9 cellular contexts compared by ENCODE assay signal in the genomic region with DNA sequence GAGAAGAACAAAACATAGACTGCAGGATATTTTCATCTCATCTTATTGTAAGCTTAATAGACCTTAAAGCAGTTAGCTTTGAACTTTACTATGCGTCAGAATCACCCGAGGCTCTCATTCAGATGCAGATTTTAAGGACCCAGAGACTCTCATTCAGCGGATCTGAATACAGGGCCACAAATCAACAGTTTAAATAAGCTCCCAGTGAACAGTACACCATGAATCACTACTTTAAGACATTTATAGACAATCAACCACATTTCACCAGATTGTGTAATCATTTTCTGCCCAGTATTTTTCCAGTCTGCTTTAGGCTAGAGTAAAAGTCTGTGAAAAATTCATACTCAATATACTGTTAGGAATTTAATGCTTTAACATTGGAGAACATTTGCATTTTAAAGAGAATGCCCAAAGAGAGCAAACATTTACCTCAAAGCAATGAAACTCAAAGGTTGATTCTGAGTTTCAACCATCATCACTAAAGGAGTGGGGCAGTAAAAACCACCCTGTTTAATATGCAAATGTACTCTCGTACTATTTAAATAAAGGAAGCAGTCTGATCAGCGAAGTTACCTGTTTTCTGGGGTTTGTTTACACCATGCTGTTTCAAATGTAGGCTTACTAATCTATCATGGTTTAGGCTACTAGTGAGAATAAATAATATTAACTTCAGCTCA. TPM values are rescaled to one million over a fixed set of nuclear protein-coding genes. Genes with fewer than 3 reads are reported as not detected.
DNase-seq lines count a peak whose midpoint lies in the region; ATAC-seq, FAIRE-seq and TF ChIP-seq lines count a peak whose summit lies in the region.
"Had no signal": no experiment of that assay in that cellular context is flagged by ENCODE, and none has a peak within 500 bp of the region (broad histone marks: within the 10 kb centered on the region; RNA-seq: fewer than 3 reads in every experiment).

No MANE protein-coding gene starts in this region.

- peak overlapping the region; percentile 55 for H3K9ac ChIP-seq in keratinocyte (ENCODE audit: control insufficient read depth, extremely low read depth, insufficient read depth, low read length)

- H3K79me2 ChIP-seq in keratinocyte (ENCODE audit: control insufficient read depth, insufficient read depth, low read length): no peaks in the 10 kb centered on the region

- H3K9me3 ChIP-seq in keratinocyte (ENCODE audit: control insufficient read depth, low read depth, low read length) (no peaks in the 10 kb centered on the region), body of pancreas (no peaks in the 10 kb centered on the region)

- WGBS in body of pancreas, 2 donors: 57 to 58% methylated on average over 5 of the region's 5 CpGs

- POLR2A ChIA-PET in naive thymus-derived CD8-positive, alpha-beta T cell (lab: Charles Lee): interaction anchor here (0.6 kb wide), 1 partner anchor 62 kb away, joined by 4 read pairs; no protein-coding TSS in a partner anchor

- intact Hi-C loops in body of pancreas (cut with DNase I): no loop called here

- H3K27me3 ChIP-seq in keratinocyte (ENCODE audit: control insufficient read depth, extremely low read depth, insufficient read depth, low read length): no peaks in the 10 kb centered on the region
- no peaks in the 10 kb centered on the region for H3K27me3 ChIP-seq in body of pancreas

- peak; percentile 42 for ATAC-seq in HG02588 (IDR thresholded peaks at IDR 0.05; ENCODE audit: unreplicated experiment)
- ATAC-seq in naive thymus-derived CD8-positive, alpha-beta T cell: no peak
- ATAC-seq in body of pancreas: no peak

- H3K9me1 ChIP-seq in keratinocyte (ENCODE audit: control insufficient read depth, extremely low read depth, insufficient read depth, low read length): no peaks in the 10 kb centered on the region

- H3K27me3 Mint-ChIP-seq in naive thymus-derived CD8-positive, alpha-beta T cell: no peaks in the 10 kb centered on the region

- TF ChIP-seq POLR2A in body of pancreas (IDR thresholded peaks at IDR 0.05): no peak

- no peak for TF ChIP-seq CTCF in keratinocyte (optimal IDR thresholded peaks at IDR 0.05 in 1 of 3, IDR thresholded peaks at IDR 0.05 in 1 of 3, conservative IDR thresholded peaks at IDR 0.05 in 1 of 3; ENCODE audit: extremely low read depth in 1 of 3, insufficient read depth in 2 of 3, low read length in 3 of 3)
- no peak for TF ChIP-seq CTCF in body of pancreas (IDR thresholded peaks at IDR 0.05)

- no peaks in the 10 kb centered on the region for H3K36me3 Mint-ChIP-seq in naive thymus-derived CD8-positive, alpha-beta T cell

- no peak overlapping the region for H3K4me3 Mint-ChIP-seq in naive thymus-derived CD8-positive, alpha-beta T cell

- FAIRE-seq in keratinocyte (lab: Jason Lieb, UNC): peak; percentile 89

- H3K9me3 Mint-ChIP-seq in naive thymus-derived CD8-positive, alpha-beta T cell: no peaks in the 10 kb centered on the region

- H3K4me2 ChIP-seq in keratinocyte (ENCODE audit: control insufficient read depth, extremely low read depth, insufficient read depth, low read depth, low read length): peak overlapping the region; percentile 69

- dilution Hi-C loops in keratinocyte (cut with MboI; ENCODE audit: extremely low pct_ligation_motif_present, low sequenced_read_pairs): no loop called here

- H3K4me3 ChIP-seq in keratinocyte (ENCODE audit: control insufficient read depth in 2 of 3, extremely low read depth in 1 of 3, insufficient read depth in 2 of 3, low read depth in 1 of 3, low read length in 3 of 3): peak overlapping the region in 2 of 3 experiments; percentile 9 to 24
- no peak overlapping the region for H3K4me3 ChIP-seq in body of pancreas

- peak overlapping the region; percentile 2 for H2AFZ ChIP-seq in keratinocyte (ENCODE audit: control insufficient read depth, low read length)

- H3K27ac ChIP-seq in keratinocyte (ENCODE audit: control insufficient read depth, insufficient read depth, low read length) (peak overlapping the region; percentile 74), body of pancreas (no peak overlapping the region)

- H3K4me1 ChIP-seq in keratinocyte (ENCODE audit: control insufficient read depth, extremely low read depth, insufficient read depth, low read length) (peaks cover 44% of the 10 kb centered on the region), body of pancreas (no peaks in the 10 kb centered on the region)

- no peak overlapping the region for H3K27ac Mint-ChIP-seq in naive thymus-derived CD8-positive, alpha-beta T cell

- H4K20me1 ChIP-seq in keratinocyte (ENCODE audit: control insufficient read depth, extremely low read depth, insufficient read depth, low read length): no peaks in the 10 kb centered on the region

- peak; percentile 14 for DNase-seq in Daoy (ENCODE audit: low read depth)
- DNase-seq in SIG-M5 (lab: John Stamatoyannopoulos, UW): peak; percentile 3
- peak; percentile 53 for DNase-seq in keratinocyte (ENCODE audit: low read depth, low spot score)
- DNase-seq in hippocampal formation (lab: John Stamatoyannopoulos, UW): no peak
- DNase-seq in NCI-H187 (lab: John Stamatoyannopoulos, UW): no peak
- DNase-seq in naive thymus-derived CD8-positive, alpha-beta T cell: no peak
- no peak for DNase-seq in body of pancreas
- DNase-seq: NCI-H1092 had no signal

- H3K4me1 Mint-ChIP-seq in naive thymus-derived CD8-positive, alpha-beta T cell: peaks cover 9 to 28% (median 22%) of the 10 kb centered on the region in 4 donors

- H3K36me3 ChIP-seq in keratinocyte (ENCODE audit: control insufficient read depth in 2 of 2, extremely low read depth in 1 of 2, insufficient read depth in 2 of 2, low read length in 2 of 2): no peaks in the 10 kb centered on the region
- H3K36me3 ChIP-seq in body of pancreas (replicated peaks in 1 of 2; ENCODE audit: insufficient read depth in 1 of 2, low read depth in 2 of 2): no peaks in the 10 kb centered on the region

RNA-seq across cellular contexts. Expression of gene ALPK2, which starts 11.0 kb away (rescaled TPM):
- 2.9 and 3.5 TPM in 2 replicates for total RNA-seq in Daoy (2014; rRNA removed; shearing (Covaris generic))
- 0.01 to 0.19 TPM (median 0.07 TPM) in 3 replicates for polyA plus RNA-seq in keratinocyte
- polyA plus RNA-seq in keratinocyte (2011; ENCODE audit: low read depth): not detected
- 0.07 TPM in 1 of 2 replicates, not detected in the other for polyA plus RNA-seq in keratinocyte (2011; cell fraction: cytosol; rRNA removed)
- 0.05 and 0.12 TPM in 2 replicates for polyA plus RNA-seq in keratinocyte (2011; cell fraction: nucleus; rRNA removed)
- 0.05 TPM in 1 of 2 replicates, not detected in the other for polyA plus RNA-seq in keratinocyte (2012; ENCODE audit: low replicate concordance)
- 0.64 TPM in 1 of 3 replicates, not detected in the others for polyA minus RNA-seq in keratinocyte
- not detected for polyA minus RNA-seq in keratinocyte (2011; cell fraction: cytosol; rRNA and poly(A)+ RNA removed)
- 0.23 TPM in 1 of 2 replicates, not detected in the other for polyA minus RNA-seq in keratinocyte (2011; cell fraction: nucleus; rRNA and poly(A)+ RNA removed)
- total RNA-seq in naive thymus-derived CD8-positive, alpha-beta T cell: under 1 TPM in 1 of 2 experiments, not detected in 1; 0.05 TPM
- polyA plus RNA-seq in naive thymus-derived CD8-positive, alpha-beta T cell: not detected
- total RNA-seq in body of pancreas: under 1 TPM in 1 of 2 donors, not detected in 1; 0.26 TPM

RNA-seq across cellular contexts. Expression of gene MALT1, which starts 31.4 kb away (rescaled TPM):
- 26.6 and 27.9 TPM in 2 replicates for total RNA-seq in Daoy (2014; rRNA removed; shearing (Covaris generic))
- 32.4 to 52.1 TPM (median 35.2 TPM) in 3 replicates for polyA plus RNA-seq in keratinocyte
- 168 TPM for polyA plus RNA-seq in keratinocyte (2011; ENCODE audit: low read depth)
- polyA plus RNA-seq in keratinocyte (2011; cell fraction: cytosol; rRNA removed): 23.2 and 57.4 TPM in 2 replicates
- polyA plus RNA-seq in keratinocyte (2011; cell fraction: nucleus; rRNA removed): 45.1 and 46.7 TPM in 2 replicates
- polyA plus RNA-seq in keratinocyte (2012; ENCODE audit: low replicate concordance): 26.7 and 32.1 TPM in 2 replicates
- polyA minus RNA-seq in keratinocyte: 16.7 to 62.3 TPM (median 35.9 TPM) in 3 replicates
- 23.8 TPM for polyA minus RNA-seq in keratinocyte (2011; cell fraction: cytosol; rRNA and poly(A)+ RNA removed)
- 29.8 and 58.3 TPM in 2 replicates for polyA minus RNA-seq in keratinocyte (2011; cell fraction: nucleus; rRNA and poly(A)+ RNA removed)
- 10 to 100 TPM; 70.2 to 78.6 TPM for total RNA-seq in naive thymus-derived CD8-positive, alpha-beta T cell
- 10 to 100 TPM; 24.7 to 37.1 (median 27.3) TPM for polyA plus RNA-seq in naive thymus-derived CD8-positive, alpha-beta T cell
- total RNA-seq in body of pancreas: 10 to 100 TPM in 1 of 2 donors, 1 to 10 TPM in 1; 9.6 to 14.5 TPM

Comparison
In these comparisons a context has a peak if more than half of its experiments do, and no peak if none do; other contexts are left out.
1. DNase-seq: peak in Daoy (single experiment), SIG-M5 (single experiment) and keratinocyte (single experiment); none in hippocampal formation (0 of 2), NCI-H187 (0 of 2), naive thymus-derived CD8-positive, alpha-beta T cell (0 of 10) and body of pancreas (0 of 4).
2. H3K4me3 ChIP-seq: peak in keratinocyte (2 of 3); none in body of pancreas (0 of 2).